Comparison of ENCODE assay signal across 13 cellular contexts in genomic region chr4:48742412-48742811, GRCh38. TPM values are rescaled to one million over a fixed set of nuclear protein-coding genes. Genes with fewer than 3 reads are reported as not detected.
DNase-seq lines count a peak whose midpoint lies in the region; ATAC-seq lines count a peak whose summit lies in the region.
"Had no signal": no experiment of that assay in that cellular context is flagged by ENCODE, and none has a peak within 500 bp of the region (broad histone marks: within the 10 kb centered on the region; RNA-seq: fewer than 3 reads in every experiment).

No MANE protein-coding gene starts in this region.

- no peak overlapping the region for H3K4me3 ChIP-seq in adipocyte (ENCODE audit: low read length)
- H3K4me3 ChIP-seq: prostate gland had no signal

- H3K36me3 Mint-ChIP-seq in activated naive CD8-positive, alpha-beta T cell = peaks cover 3% of the 10 kb centered on the region
- H3K36me3 Mint-ChIP-seq in activated naive CD8-positive, alpha-beta T cell treated with anti-CD3 and anti-CD28 coated beads for 36 hours = peaks cover 39% of the 10 kb centered on the region
- no peaks in the 10 kb centered on the region for H3K36me3 Mint-ChIP-seq in stimulated activated effector memory CD8-positive, alpha-beta T cell treated with anti-CD3 and anti-CD28 coated beads, Interleukin-12 subunit alpha, Interleukin-12 subunit beta, amount 100 ng/mL, for 72 hours

- peaks cover 6% of the 10 kb centered on the region for H3K4me1 ChIP-seq in adipocyte (ENCODE audit: control insufficient read depth, insufficient read depth, low read length)
- H3K4me1 ChIP-seq: prostate gland had no signal

- H3K36me3 ChIP-seq in adipocyte (ENCODE audit: control insufficient read depth, insufficient read depth, low read length, severe bottlenecking) = no peaks in the 10 kb centered on the region
- H3K36me3 ChIP-seq: prostate gland had no signal

- H3K27me3 Mint-ChIP-seq in activated naive CD8-positive, alpha-beta T cell = no peaks in the 10 kb centered on the region
- no peaks in the 10 kb centered on the region for H3K27me3 Mint-ChIP-seq in activated naive CD8-positive, alpha-beta T cell treated with anti-CD3 and anti-CD28 coated beads for 36 hours
- H3K27me3 Mint-ChIP-seq: activated CD4-positive, alpha-beta T cell treated with anti-CD3 and anti-CD28 coated beads, Interleukin-2, amount 10 ng/mL, durations not matched to agents 24 days and 14 days had no signal

- H3K9me3 Mint-ChIP-seq in activated naive CD8-positive, alpha-beta T cell (ENCODE audit: low read depth) = no peaks in the 10 kb centered on the region
- peaks cover 4% of the 10 kb centered on the region for H3K9me3 Mint-ChIP-seq in activated naive CD8-positive, alpha-beta T cell treated with anti-CD3 and anti-CD28 coated beads for 36 hours
- H3K9me3 Mint-ChIP-seq in stimulated activated effector memory CD8-positive, alpha-beta T cell treated with anti-CD3 and anti-CD28 coated beads, Interleukin-12 subunit alpha, Interleukin-12 subunit beta, amount 100 ng/mL, for 72 hours = no peaks in the 10 kb centered on the region

- no peak for DNase-seq in activated naive CD8-positive, alpha-beta T cell treated with anti-CD3 and anti-CD28 coated beads for 36 hours
- peak; percentile 4 for DNase-seq in adipocyte (ENCODE audit: low read depth)
- no peak for DNase-seq in stimulated activated effector memory CD8-positive, alpha-beta T cell treated with anti-CD3 and anti-CD28 coated beads, Interleukin-12 subunit alpha, Interleukin-12 subunit beta, amount 100 ng/mL, for 72 hours (ENCODE audit: low spot score in 2 of 2)
- no peak for DNase-seq in NCI-H526 treated with DMSO at 0.1 percent for 48 hours (lab: John Stamatoyannopoulos, UW)
- DNase-seq: activated CD4-positive, alpha-beta T cell treated with anti-CD3 and anti-CD28 coated beads, Interleukin-2, amount 10 ng/mL, durations not matched to agents 24 days and 14 days; activated gamma-delta T cell treated with Interleukin-2 at 50 U/mL for 16 hours; midbrain; SW 1271 had no signal

- H3K9ac ChIP-seq in adipocyte (ENCODE audit: low read length) = no peak overlapping the region

- H3K4me3 Mint-ChIP-seq in activated naive CD8-positive, alpha-beta T cell = peak overlapping the region; percentile 53
- no peak overlapping the region for H3K4me3 Mint-ChIP-seq in activated naive CD8-positive, alpha-beta T cell treated with anti-CD3 and anti-CD28 coated beads for 36 hours
- no peak overlapping the region for H3K4me3 Mint-ChIP-seq in stimulated activated effector memory CD8-positive, alpha-beta T cell treated with anti-CD3 and anti-CD28 coated beads, Interleukin-12 subunit alpha, Interleukin-12 subunit beta, amount 100 ng/mL, for 72 hours
- H3K4me3 Mint-ChIP-seq: activated CD4-positive, alpha-beta T cell treated with anti-CD3 and anti-CD28 coated beads, Interleukin-2, amount 10 ng/mL, durations not matched to agents 24 days and 14 days had no signal

- peaks cover 86% of the 10 kb centered on the region for H3K4me1 Mint-ChIP-seq in activated naive CD8-positive, alpha-beta T cell (ENCODE audit: low read depth)
- H3K4me1 Mint-ChIP-seq in activated naive CD8-positive, alpha-beta T cell treated with anti-CD3 and anti-CD28 coated beads for 36 hours = peaks cover 77% of the 10 kb centered on the region
- H3K4me1 Mint-ChIP-seq in stimulated activated effector memory CD8-positive, alpha-beta T cell treated with anti-CD3 and anti-CD28 coated beads, Interleukin-12 subunit alpha, Interleukin-12 subunit beta, amount 100 ng/mL, for 72 hours = peaks cover 68% of the 10 kb centered on the region

- H3K9me3 ChIP-seq in adipocyte (ENCODE audit: control insufficient read depth, low read length) = no peaks in the 10 kb centered on the region
- H3K9me3 ChIP-seq: prostate gland had no signal

- peak overlapping the region; percentile 50 for H3K27ac Mint-ChIP-seq in activated naive CD8-positive, alpha-beta T cell
- no peak overlapping the region for H3K27ac Mint-ChIP-seq in activated naive CD8-positive, alpha-beta T cell treated with anti-CD3 and anti-CD28 coated beads for 36 hours
- no peak overlapping the region for H3K27ac Mint-ChIP-seq in stimulated activated effector memory CD8-positive, alpha-beta T cell treated with anti-CD3 and anti-CD28 coated beads, Interleukin-12 subunit alpha, Interleukin-12 subunit beta, amount 100 ng/mL, for 72 hours
- H3K27ac Mint-ChIP-seq: activated CD4-positive, alpha-beta T cell treated with anti-CD3 and anti-CD28 coated beads, Interleukin-2, amount 10 ng/mL, durations not matched to agents 24 days and 14 days had no signal

- no peaks in the 10 kb centered on the region for H3K27me3 ChIP-seq in adipocyte (replicated peaks; ENCODE audit: control insufficient read depth, insufficient read depth, low read length)

- ATAC-seq in HG02885 (IDR thresholded peaks at IDR 0.05; ENCODE audit: poor library complexity, unreplicated experiment) (peak; percentile 53), GM18498 (IDR thresholded peaks at IDR 0.05; ENCODE audit: unreplicated experiment) (no peak), GM19452 (IDR thresholded peaks at IDR 0.05; ENCODE audit: unreplicated experiment) (no peak)
- peak; percentile 59 for ATAC-seq in stimulated activated effector memory CD8-positive, alpha-beta T cell treated with anti-CD3 and anti-CD28 coated beads, Interleukin-12 subunit alpha, Interleukin-12 subunit beta, amount 100 ng/mL, for 72 hours

RNA-seq across cellular contexts. Expression of gene FRYL, which starts 37.7 kb away (rescaled TPM):
- total RNA-seq in activated naive CD8-positive, alpha-beta T cell treated with anti-CD3 and anti-CD28 coated beads for 36 hours = 10 to 100 TPM; 54.0 to 63.8 TPM

Comparison
In these comparisons a context has a peak if more than half of its experiments do, and no peak if none do; other contexts are left out.
1. ATAC-seq: peak in HG02885 (single experiment) and stimulated activated effector memory CD8-positive, alpha-beta T cell treated with anti-CD3 and anti-CD28 coated beads, Interleukin-12 subunit alpha, Interleukin-12 subunit beta, amount 100 ng/mL, for 72 hours (single experiment); none in GM18498 (single experiment) and GM19452 (single experiment).